In genomic region chr21:38756746-38757145, GRCh38 we compare ENCODE assay signal across 14 cellular contexts. TPM values are rescaled to one million over a fixed set of nuclear protein-coding genes. Genes with fewer than 3 reads are reported as not detected.
DNase-seq lines count a peak whose midpoint lies in the region; ATAC-seq and TF ChIP-seq lines count a peak whose summit lies in the region.
"Had no signal": no experiment of that assay in that cellular context is flagged by ENCODE, and none has a peak within 500 bp of the region (broad histone marks: within the 10 kb centered on the region; RNA-seq: fewer than 3 reads in every experiment).

No MANE protein-coding gene starts in this region.

- CTCF ChIA-PET in AG04449 (lab: Yijun Ruan, JAX) = interaction anchor here (0.6 to 2.3 kb wide), 4 partner anchors 16 to 381 kb away, joined by 3 to 8 read pairs (median 4); no protein-coding TSS in a partner anchor

- H3K4me3 ChIP-seq in AG04449 (ENCODE audit: low read depth, low read length) = no peak overlapping the region
- no peak overlapping the region for H3K4me3 ChIP-seq in epithelial cell of esophagus (ENCODE audit: low read length)
- H3K4me3 ChIP-seq in spleen = no peak overlapping the region
- H3K4me3 ChIP-seq: BLaER1 had no signal

- 82 to 99% (median 93%) methylated on average over 3 of the region's 3 CpGs for whole genome bisulfite sequencing in spleen, 5 donors

- peaks cover 0 to 7% (median 0%) of the 10 kb centered on the region in 7 donors for H3K27me3 ChIP-seq in spleen (replicated peaks in 1 of 7)
- H3K27me3 ChIP-seq: BLaER1 had no signal

- POLR2A ChIA-PET in AG04449 (lab: Yijun Ruan, JAX) = interaction anchor here (0.8 to 2.0 kb wide), 3 partner anchors 12 to 51 kb away, joined by 3 to 11 read pairs (median 4); no protein-coding TSS in a partner anchor

- TF ChIP-seq POLR2A in spleen (IDR thresholded peaks at IDR 0.05) = no peak

- H3K9me3 ChIP-seq in spleen = no peaks in the 10 kb centered on the region
- H3K9me3 ChIP-seq: BLaER1 had no signal

- H3K27ac ChIP-seq in spleen = peak overlapping the region in 3 of 8 donors; percentile 75 to 83 (median 78)
- H3K27ac ChIP-seq: BLaER1 had no signal

- TF ChIP-seq CTCF in AG04449 (IDR thresholded peaks at IDR 0.05; ENCODE audit: insufficient read depth, low read length, missing control alignments) (no peak), epithelial cell of esophagus (IDR thresholded peaks at IDR 0.05; ENCODE audit: insufficient read depth, low read depth, low read length, missing control alignments) (no peak), omental fat pad (IDR thresholded peaks at IDR 0.05) (no peak), spleen (IDR thresholded peaks at IDR 0.05 in 8 of 11, conservative IDR thresholded peaks at IDR 0.05 in 3 of 11) (no peak)

- peaks cover 0 to 61% (median 21%) of the 10 kb centered on the region in 6 donors for H3K4me1 ChIP-seq in spleen

- no peaks in the 10 kb centered on the region for H3K36me3 ChIP-seq in spleen
- H3K36me3 ChIP-seq: BLaER1 had no signal

- intact Hi-C loops in spleen (cut with DNase I; ENCODE audit: low total_unique reads) = no loop called here

- DNase-seq in AG04449 (ENCODE audit: low read depth, low spot score) (peak; percentile 56), LHCN-M2 (ENCODE audit: low read depth) (peak; percentile 79), epithelial cell of esophagus (ENCODE audit: low read depth) (peak; percentile 34), omental fat pad (ENCODE audit: low spot score) (no peak), putamen (ENCODE audit: low spot score) (no peak), SKM-1 (lab: John Stamatoyannopoulos, UW; ENCODE audit: unreplicated experiment) (no peak), NCI-H1092 (lab: John Stamatoyannopoulos, UW) (no peak), spleen (no peak)
- DNase-seq: activated CD4-positive, alpha-beta memory T cell treated with anti-CD3 and anti-CD28 coated beads for 36 hours; activated gamma-delta T cell; naive thymus-derived CD4-positive, alpha-beta T cell; NCI-H2227 treated with DMSO at 0.1 percent for 48 hours; small intestine had no signal

- peak; percentile 80 for ATAC-seq in omental fat pad (ENCODE audit: low FRiP score)
- ATAC-seq: naive thymus-derived CD4-positive, alpha-beta T cell had no signal

RNA-seq across cellular contexts. Expression of gene ETS2, which starts 49.0 kb away (rescaled TPM):
- total RNA-seq in LHCN-M2 (2014; rRNA removed) (7.3 and 8.5 TPM in 2 replicates), omental fat pad (100 to 1,000 TPM in 2 of 4 donors, 10 to 100 TPM in 2; 51.6 to 201 (median 99.1) TPM), spleen (100 to 1,000 TPM; 287 to 590 (median 388) TPM)
- 8.9 TPM for polyA plus RNA-seq in LHCN-M2 (2012)
- 100 to 1,000 TPM in 1 of 3 donors, 10 to 100 TPM in 2; 44.4 to 113 (median 44.6) TPM for polyA plus RNA-seq in spleen

Comparison
In these comparisons a context has a peak if more than half of its experiments do, and no peak if none do; other contexts are left out.
1. DNase-seq: peak in AG04449 (single experiment), LHCN-M2 (single experiment) and epithelial cell of esophagus (single experiment); none in omental fat pad (single experiment), putamen (single experiment), SKM-1 (single experiment), NCI-H1092 (single experiment) and spleen (single experiment).